8 cellular contexts compared by ENCODE assay signal in the genomic region with DNA sequence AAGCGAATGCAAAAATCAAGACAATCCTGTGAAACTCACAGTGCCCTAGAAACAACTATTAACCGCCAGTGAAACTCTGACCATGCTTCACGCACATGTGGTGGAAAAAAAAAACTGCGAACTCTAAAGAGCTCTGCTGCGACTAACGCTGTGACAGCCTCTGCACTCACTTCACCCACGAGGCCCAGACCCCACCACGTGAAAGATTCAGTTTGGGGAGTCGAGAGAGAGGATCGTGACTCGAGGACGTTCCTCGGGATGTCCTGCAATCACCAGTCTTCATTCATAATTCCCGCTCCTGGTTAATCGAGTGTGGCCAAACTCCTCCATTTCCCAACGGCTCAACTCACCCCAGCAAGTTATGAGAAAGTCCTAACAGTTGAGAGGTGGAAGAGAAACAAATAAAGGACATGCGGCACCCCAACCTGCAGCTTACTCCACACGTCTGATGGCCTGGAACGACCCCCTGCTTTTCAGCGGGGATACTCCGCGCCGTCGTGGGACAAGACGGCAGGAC. TPM values are rescaled to one million over a fixed set of nuclear protein-coding genes. Genes with fewer than 3 reads are reported as not detected.
DNase-seq lines count a peak whose midpoint lies in the region; ATAC-seq and TF ChIP-seq lines count a peak whose summit lies in the region.

No MANE protein-coding gene starts in this region.

- peaks cover 53% of the 10 kb centered on the region for H3K36me3 ChIP-seq in SU-DHL-6 (ENCODE audit: low read length)
- H3K36me3 ChIP-seq in brain microvascular endothelial cell (replicated peaks): peaks cover 18% of the 10 kb centered on the region
- peaks cover 21% of the 10 kb centered on the region for H3K36me3 ChIP-seq in lower lobe of right lung

- H3K27ac ChIP-seq in SU-DHL-6 (ENCODE audit: low read depth, low read length) (peak overlapping the region; percentile 69), brain microvascular endothelial cell (no peak overlapping the region), lower lobe of right lung (peak overlapping the region; percentile 88)

- peaks cover 62% of the 10 kb centered on the region for H3K79me2 ChIP-seq in SU-DHL-6 (ENCODE audit: insufficient read depth, low read length)

- no peaks in the 10 kb centered on the region for H3K27me3 ChIP-seq in SU-DHL-6 (ENCODE audit: low read length)
- H3K27me3 ChIP-seq in brain microvascular endothelial cell (replicated peaks): no peaks in the 10 kb centered on the region
- no peaks in the 10 kb centered on the region for H3K27me3 ChIP-seq in lower lobe of right lung (ENCODE audit: low read depth)

- H3K4me3 ChIP-seq in SU-DHL-6 (ENCODE audit: insufficient read depth, low read length, poor library complexity, severe bottlenecking): peak overlapping the region; percentile 76
- peak overlapping the region; percentile 86 for H3K4me3 ChIP-seq in brain microvascular endothelial cell (ENCODE audit: low read depth, low read length)
- H3K4me3 ChIP-seq in lower lobe of right lung: peak overlapping the region; percentile 84

- peaks cover 30% of the 10 kb centered on the region for H3K4me1 ChIP-seq in lower lobe of right lung

- no peak overlapping the region for H2AFZ ChIP-seq in SU-DHL-6 (ENCODE audit: low read depth, low read length, severe bottlenecking)

- H3F3A ChIP-seq in SU-DHL-6 (ENCODE audit: insufficient read depth): peaks cover 17% of the 10 kb centered on the region

- intact Hi-C loops in lower lobe of right lung (cut with DNase I): no loop called here

- no peaks in the 10 kb centered on the region for H3K9me2 ChIP-seq in SU-DHL-6 (replicated peaks; ENCODE audit: insufficient read depth, low read length)

- peak overlapping the region; percentile 97 for H3K9ac ChIP-seq in SU-DHL-6 (ENCODE audit: low read length)

- H3K9me3 ChIP-seq in SU-DHL-6 (ENCODE audit: insufficient read depth, low read length): no peaks in the 10 kb centered on the region
- no peaks in the 10 kb centered on the region for H3K9me3 ChIP-seq in lower lobe of right lung

- peaks cover 47% of the 10 kb centered on the region for H4K20me1 ChIP-seq in SU-DHL-6 (ENCODE audit: low read depth, low read length)

- ATAC-seq in lower lobe of right lung: no peak
- ATAC-seq in GM21529 (IDR thresholded peaks at IDR 0.05; ENCODE audit: unreplicated experiment): no peak

- DNase-seq in NCI-H1694 treated with DMSO at 0.1 percent for 48 hours (lab: John Stamatoyannopoulos, UW) (peak; percentile 26), NCI-H1694 (lab: John Stamatoyannopoulos, UW) (no peak), brain microvascular endothelial cell (no peak), lower lobe of right lung (no peak), SKM-1 treated with dmso at 0.1 percent for 144 hours (lab: John Stamatoyannopoulos, UW; ENCODE audit: unreplicated experiment) (no peak)
- peak; percentile 37 for DNase-seq in stimulated activated CD8-positive, alpha-beta memory T cell treated with anti-CD3 and anti-CD28 coated beads, Interleukin-12 subunit alpha, Interleukin-12 subunit beta, amount 100 ng/mL, for 4 hours (ENCODE audit: low read depth)

- TF ChIP-seq CTCF in SU-DHL-6 (IDR thresholded peaks at IDR 0.05; ENCODE audit: insufficient read depth, low read length, poor library complexity, severe bottlenecking) (no peak), brain microvascular endothelial cell (IDR thresholded peaks at IDR 0.05; ENCODE audit: low read depth, low read length, missing control alignments) (no peak), lower lobe of right lung (IDR thresholded peaks at IDR 0.05) (no peak)

- in situ Hi-C loops in brain microvascular endothelial cell (cut with HindIII; ENCODE audit: low pct_ligation_motif_present, low sequenced_read_pairs): no loop called here

- peak overlapping the region; percentile 84 for H3K4me2 ChIP-seq in SU-DHL-6 (ENCODE audit: low read depth, low read length, poor library complexity, severe bottlenecking)

RNA-seq across cellular contexts. Expression of gene SERBP1, which starts 1.1 kb away (rescaled TPM):
- 135 TPM for total RNA-seq in lower lobe of right lung

Comparison
In these comparisons a context has a peak if more than half of its experiments do, and no peak if none do; other contexts are left out.
1. DNase-seq: peak in NCI-H1694 treated with DMSO at 0.1 percent for 48 hours (single experiment) and stimulated activated CD8-positive, alpha-beta memory T cell treated with anti-CD3 and anti-CD28 coated beads, Interleukin-12 subunit alpha, Interleukin-12 subunit beta, amount 100 ng/mL, for 4 hours (single experiment); none in NCI-H1694 (single experiment), brain microvascular endothelial cell (single experiment), lower lobe of right lung (single experiment) and SKM-1 treated with dmso at 0.1 percent for 144 hours (single experiment).
2. Peak in every context shown above with its lines, with median percentiles within 50 percentile points of each other: H3K4me3 ChIP-seq.